12 cellular contexts compared by ENCODE assay signal in genomic region chr4:10092481-10093272, GRCh38. TPM values are rescaled to one million over a fixed set of nuclear protein-coding genes. Genes with fewer than 3 reads are reported as not detected.
DNase-seq lines count a peak whose midpoint lies in the region; ATAC-seq, FAIRE-seq and TF ChIP-seq lines count a peak whose summit lies in the region.
"Had no signal": no experiment of that assay in that cellular context is flagged by ENCODE, and none has a peak within 500 bp of the region (broad histone marks: within the 10 kb centered on the region; RNA-seq: fewer than 3 reads in every experiment).

No MANE protein-coding gene starts in this region.

- H3K36me3 ChIP-seq in astrocyte (ENCODE audit: insufficient read depth, low read length): peaks cover 57% of the 10 kb centered on the region
- H3K36me3 ChIP-seq in spleen: peaks cover 3 to 100% (median 86%) of the 10 kb centered on the region in 6 donors

- WGBS in spleen, 5 donors: 38 to 52% (median 42%) methylated on average over 17 to 19 of the region's 19 CpGs

- H3K36me3 Mint-ChIP-seq in astrocyte (ENCODE audit: low read depth, unreplicated experiment): peaks cover 37% of the 10 kb centered on the region

- intact Hi-C loops in spleen (cut with DNase I; ENCODE audit: low total_unique reads): no loop called here

- no peak for TF ChIP-seq POLR2A in spleen (IDR thresholded peaks at IDR 0.05)

- H3K4me1 Mint-ChIP-seq in astrocyte (ENCODE audit: low read depth, unreplicated experiment): peaks cover 73% of the 10 kb centered on the region

- H3K9ac ChIP-seq in astrocyte (ENCODE audit: low read length): peak overlapping the region; percentile 56

- TF ChIP-seq CTCF in astrocyte (IDR thresholded peaks at IDR 0.05; ENCODE audit: insufficient read depth, low read depth, low read length) (no peak), spleen (IDR thresholded peaks at IDR 0.05 in 8 of 11, conservative IDR thresholded peaks at IDR 0.05 in 3 of 11) (no peak)

- ATAC-seq in HG02970 (IDR thresholded peaks at IDR 0.05; ENCODE audit: low FRiP score, unreplicated experiment): no peak
- ATAC-seq: SK-N-SH treated with all-trans-retinoic acid at 6 μM for 48 hours had no signal

- no peaks in the 10 kb centered on the region for H3K27me3 Mint-ChIP-seq in astrocyte (ENCODE audit: low read depth, unreplicated experiment)

- peak overlapping the region; percentile 97 for H3K27ac ChIP-seq in astrocyte (ENCODE audit: low read depth, low read length)
- peak overlapping the region; percentile 79 for H3K27ac ChIP-seq in layer of hippocampus (ENCODE audit: low read depth, low read length)
- peak overlapping the region in 7 of 8 donors; percentile 31 to 83 (median 69) for H3K27ac ChIP-seq in spleen

- H3K9me3 Mint-ChIP-seq in astrocyte (ENCODE audit: unreplicated experiment): no peaks in the 10 kb centered on the region

- peak overlapping the region; percentile 88 for H3K27ac Mint-ChIP-seq in astrocyte (ENCODE audit: unreplicated experiment)

- peak overlapping the region; percentile 34 for H3K4me3 ChIP-seq in Jurkat, Clone E6-1 (ENCODE audit: low read length)
- H3K4me3 ChIP-seq in astrocyte (ENCODE audit: insufficient read depth, low read depth, low read length): peak overlapping the region; percentile 11
- no peak overlapping the region for H3K4me3 ChIP-seq in spleen

- H2AFZ ChIP-seq in astrocyte (ENCODE audit: low read depth, low read length): no peak overlapping the region

- no peaks in the 10 kb centered on the region for H3K9me3 ChIP-seq in astrocyte (ENCODE audit: insufficient read depth, low read depth, low read length)
- no peaks in the 10 kb centered on the region for H3K9me3 ChIP-seq in spleen

- H3K27me3 ChIP-seq in astrocyte (ENCODE audit: insufficient read depth, low read length): no peaks in the 10 kb centered on the region
- no peaks in the 10 kb centered on the region for H3K27me3 ChIP-seq in layer of hippocampus (ENCODE audit: control insufficient read depth, insufficient read depth, low read length)
- H3K27me3 ChIP-seq in spleen (replicated peaks in 1 of 7): no peaks in the 10 kb centered on the region

- peak overlapping the region; percentile 72 for H3K4me2 ChIP-seq in astrocyte (ENCODE audit: low read length)

- H3K79me2 ChIP-seq in astrocyte (ENCODE audit: insufficient read depth, low read length): peaks cover 92% of the 10 kb centered on the region

- peak overlapping the region; percentile 14 for H3K4me3 Mint-ChIP-seq in astrocyte (ENCODE audit: unreplicated experiment)

- peaks cover 58% of the 10 kb centered on the region for H3K4me1 ChIP-seq in astrocyte (ENCODE audit: insufficient read depth, low read length)
- peaks cover 47 to 90% (median 70%) of the 10 kb centered on the region in 6 donors for H3K4me1 ChIP-seq in spleen

- no peak for FAIRE-seq in astrocyte (lab: Jason Lieb, UNC)

- DNase-seq in Jurkat, Clone E6-1 (ENCODE audit: low read depth, low spot score): no peak
- DNase-seq in astrocyte (ENCODE audit: low read depth) (no peak), spleen (peak; percentile 72), AG20443 (ENCODE audit: low spot score) (no peak), GOT3 (lab: John Stamatoyannopoulos, UW) (no peak)
- DNase-seq in stimulated activated CD4-positive, alpha-beta T cell treated with anti-CD3 and anti-CD28 coated beads, Interleukin-2, amount 100 ng/mL, for 24 hours: no peak
- DNase-seq: activated T-cell treated with anti-CD3 and anti-CD28 coated beads, Interleukin-2, amount 50 U/mL, for 48 hours; foreskin fibroblast; NCI-H1930 had no signal

- peaks cover 100% of the 10 kb centered on the region for H4K20me1 ChIP-seq in astrocyte (ENCODE audit: insufficient read depth, low read length)

RNA-seq across cellular contexts. Expression of gene WDR1, which starts 23.9 kb away (rescaled TPM):
- 488 TPM for polyA plus RNA-seq in Jurkat, Clone E6-1 (2012; ENCODE audit: insufficient read depth, insufficient read length)
- 558 and 620 TPM in 2 replicates for total RNA-seq in astrocyte
- total RNA-seq in spleen: 100 to 1,000 TPM; 124 to 377 (median 192) TPM
- 100 to 1,000 TPM in 1 of 3 donors, 10 to 100 TPM in 2; 56.6 to 105 (median 84.0) TPM for polyA plus RNA-seq in spleen

Comparison
In these comparisons a context has a peak if more than half of its experiments do, and no peak if none do; other contexts are left out.
1. H3K4me3 ChIP-seq: peak in Jurkat, Clone E6-1 (single experiment) and astrocyte (single experiment); none in spleen (0 of 8).
2. Peak in every context shown above with its lines, with median percentiles within 50 percentile points of each other: H3K27ac ChIP-seq.